1 cellular context compared by ENCODE assay signal in genomic region chr2:190820416-190820815, GRCh38.
TF ChIP-seq lines count a peak whose summit lies in the region.

No MANE protein-coding gene starts in this region.

TF ChIP-seq in IMR-90, 13 proteins besides CTCF, POLR2A, EP300 and RAD21 (continued from another document):
- TF ChIP-seq ELK1 (IDR thresholded peaks at IDR 0.05; ENCODE audit: borderline replicate concordance, low read depth, low read length) (no peak), MAFK (IDR thresholded peaks at IDR 0.05; ENCODE audit: low read depth, low read length) (no peak), CEBPB (IDR thresholded peaks at IDR 0.05; ENCODE audit: low read depth, low read length) (no peak), SMC3 (IDR thresholded peaks at IDR 0.05; ENCODE audit: low read depth, low read length) (no peak), BHLHE40 (IDR thresholded peaks at IDR 0.05; ENCODE audit: low read depth, low read length) (no peak), NFE2L2 (IDR thresholded peaks at IDR 0.05; ENCODE audit: low read depth, low read length) (no peak), USF2 (IDR thresholded peaks at IDR 0.05; ENCODE audit: low read depth, low read length) (no peak), RFX5 (IDR thresholded peaks at IDR 0.05; ENCODE audit: low read depth, low read length) (no peak), FOS (IDR thresholded peaks at IDR 0.05; ENCODE audit: low read depth, low read length) (no peak), MXI1 (IDR thresholded peaks at IDR 0.05; ENCODE audit: borderline replicate concordance, low read depth, low read length) (no peak)
